ENCODE assay signal across 8 cellular contexts in the genomic region with DNA sequence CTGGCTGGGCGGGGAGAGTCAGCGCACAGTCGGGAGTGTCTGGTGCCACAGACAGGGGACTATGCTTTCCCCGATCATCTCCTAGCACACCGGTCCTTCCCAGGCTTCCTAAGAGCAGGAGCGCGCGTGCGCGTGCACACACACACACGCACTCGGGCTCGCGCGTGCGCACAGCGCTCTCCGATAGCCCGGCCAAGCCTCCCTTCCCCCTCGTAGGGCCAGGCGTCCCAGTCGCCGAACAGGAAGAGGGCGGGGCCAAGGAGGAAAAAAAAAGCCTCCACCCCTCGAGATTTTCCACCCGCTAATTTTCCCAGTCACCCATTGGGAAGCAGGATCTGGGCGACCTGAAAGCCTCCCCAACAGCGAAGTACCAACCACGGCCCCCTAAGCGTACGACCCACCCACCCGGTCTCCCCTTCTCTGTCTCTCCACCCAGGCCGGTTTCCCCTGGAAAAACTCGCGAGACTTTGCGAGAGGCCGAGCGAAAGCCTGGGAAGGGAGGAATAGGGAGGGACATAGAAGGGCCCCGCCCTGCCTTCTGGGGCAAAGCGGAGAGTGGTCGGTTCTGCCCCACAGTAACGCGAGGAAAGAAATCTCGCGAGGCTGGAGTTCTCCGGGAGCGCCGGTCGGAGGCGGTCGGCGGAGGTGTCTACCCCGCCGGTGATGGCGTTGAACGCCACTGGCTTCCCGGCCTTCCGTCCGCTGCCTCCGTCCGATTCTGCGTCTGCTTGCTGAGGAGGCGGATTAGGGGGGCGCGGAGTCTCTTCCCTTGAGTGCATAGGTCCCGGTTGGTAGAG. TPM values are rescaled to one million over a fixed set of nuclear protein-coding genes. Genes with fewer than 3 reads are reported as not detected.
DNase-seq lines count a peak whose midpoint lies in the region; ATAC-seq, FAIRE-seq and TF ChIP-seq lines count a peak whose summit lies in the region.

TSS of gene FGFR1OP2 (plus strand) at position 608 of the 797 bp plus-strand sequence. CDS start 15,689 bp downstream, outside the sequence.
TSS of gene INTS13 (minus strand) at position 119 of the 797 bp plus-strand sequence. CDS start 1,178 bp downstream, outside the sequence.

- peak; percentile 98 for FAIRE-seq in H54 (lab: Jason Lieb, UNC)

- peaks cover 67% of the 10 kb centered on the region for H4K20me1 ChIP-seq in Loucy (ENCODE audit: insufficient read depth, low read length, poor library complexity, severe bottlenecking)

- H3K4me3 Mint-ChIP-seq in natural killer cell treated with Interleukin-12 subunit alpha and Interleukin-12 subunit beta and Interleukin-15 and Interleukin-18, amount 100 ng/mL, for 72 hours = peak within 1 kb of the TSS; percentile 98

- H3K9me3 Mint-ChIP-seq in natural killer cell treated with Interleukin-12 subunit alpha and Interleukin-12 subunit beta and Interleukin-15 and Interleukin-18, amount 100 ng/mL, for 72 hours = no peaks in the 10 kb centered on the region

- peak; percentile 97 for ATAC-seq in natural killer cell treated with Interleukin-12 subunit alpha and Interleukin-12 subunit beta and Interleukin-15 and Interleukin-18, amount 100 ng/mL, for 72 hours
- peak; percentile 96 for ATAC-seq in stimulated activated naive CD8-positive, alpha-beta T cell treated with anti-CD3 and anti-CD28 coated beads, Interleukin-15, Interleukin-2, amounts not matched to agents 100 U/mL and 50 U/mL, for 24 hours

- H3K79me2 ChIP-seq in Loucy (ENCODE audit: insufficient read depth, low read length) = peaks cover 95% of the 10 kb centered on the region

- H3F3A ChIP-seq in Loucy (ENCODE audit: low read depth) = peaks cover 6% of the 10 kb centered on the region; the same call in 1 of the 2 replicates

- no peaks in the 10 kb centered on the region for H3K36me3 ChIP-seq in Loucy (ENCODE audit: insufficient read depth, low read length)

- H3K9me2 ChIP-seq in Loucy (replicated peaks; ENCODE audit: low read depth, low read length) = no peaks in the 10 kb centered on the region

- TF ChIP-seq CTCF in Loucy (conservative IDR thresholded peaks at IDR 0.05; ENCODE audit: low read length) = no peak

- no peaks in the 10 kb centered on the region for H3K27me3 Mint-ChIP-seq in natural killer cell treated with Interleukin-12 subunit alpha and Interleukin-12 subunit beta and Interleukin-15 and Interleukin-18, amount 100 ng/mL, for 72 hours

- TF ChIP-seq POLR2A in H54 (IDR thresholded peaks at IDR 0.05; ENCODE audit: low read depth, low read length) = peak; percentile 98
- TF ChIP-seq POLR2A in Raji (IDR thresholded peaks at IDR 0.05; ENCODE audit: insufficient read depth, low read depth, low read length) = peak; percentile 89

- peaks cover 41 to 80% of the 10 kb centered on the region in 2 donors for H3K4me1 Mint-ChIP-seq in natural killer cell treated with Interleukin-12 subunit alpha and Interleukin-12 subunit beta and Interleukin-15 and Interleukin-18, amount 100 ng/mL, for 72 hours (ENCODE audit: low read depth in 2 of 2)

- H2AFZ ChIP-seq in Loucy (ENCODE audit: low read length) = peak within 1 kb of the TSS; percentile 91

- peaks cover 73% of the 10 kb centered on the region for H3K4me1 ChIP-seq in Loucy (ENCODE audit: insufficient read depth, low read length, poor library complexity, severe bottlenecking)

- DNase-seq in EL = peak; percentile 99
- DNase-seq in H54 (ENCODE audit: insufficient read length, low spot score) = peak; percentile 89
- DNase-seq in activated T-helper 9 cell treated with anti-CD3 and anti-CD28 coated beads, Interleukin-2, amount 50 U/mL, for 16 hours (ENCODE audit: low read depth) = peak; percentile 92
- DNase-seq in fibroblast of peridontal ligament (ENCODE audit: extremely low read depth) = peak; percentile 99
- DNase-seq in natural killer cell treated with Interleukin-12 subunit alpha and Interleukin-12 subunit beta and Interleukin-15 and Interleukin-18, amount 100 ng/mL, for 72 hours (ENCODE audit: low spot score) = peak; percentile 98
- peak; percentile 98 for DNase-seq in stimulated activated naive CD8-positive, alpha-beta T cell treated with anti-CD3 and anti-CD28 coated beads, Interleukin-15, Interleukin-2, amounts not matched to agents 100 U/mL and 50 U/mL, for 24 hours

- H3K4me2 ChIP-seq in Loucy (ENCODE audit: low read depth, low read length, poor library complexity, severe bottlenecking) = peak within 1 kb of the TSS; percentile 87

- H3K9ac ChIP-seq in Loucy (ENCODE audit: low read depth, low read length, poor library complexity, severe bottlenecking) = peak within 1 kb of the TSS; percentile 91

- no peaks in the 10 kb centered on the region for H3K9me3 ChIP-seq in Loucy (ENCODE audit: insufficient read depth, low read depth, low read length)

- H3K4me3 ChIP-seq in Loucy (ENCODE audit: low read length, poor library complexity, severe bottlenecking) = peak within 1 kb of the TSS; percentile 83

- H3K27me3 ChIP-seq in Loucy (ENCODE audit: insufficient read depth, low read length, poor library complexity, severe bottlenecking) = no peaks in the 10 kb centered on the region

- peaks cover 17% of the 10 kb centered on the region for H3K36me3 Mint-ChIP-seq in natural killer cell treated with Interleukin-12 subunit alpha and Interleukin-12 subunit beta and Interleukin-15 and Interleukin-18, amount 100 ng/mL, for 72 hours

- H3K27ac Mint-ChIP-seq in natural killer cell treated with Interleukin-12 subunit alpha and Interleukin-12 subunit beta and Interleukin-15 and Interleukin-18, amount 100 ng/mL, for 72 hours = peak within 1 kb of the TSS; percentile 88 to 95

RNA-seq across cellular contexts. Expression of gene FGFR1OP2, which starts in this region (rescaled TPM):
- 10 to 100 TPM; 55.6 to 68.5 TPM for total RNA-seq in natural killer cell treated with Interleukin-12 subunit alpha and Interleukin-12 subunit beta and Interleukin-15 and Interleukin-18, amount 100 ng/mL, for 72 hours

RNA-seq across cellular contexts. Expression of gene INTS13, which starts in this region (rescaled TPM):
- total RNA-seq in natural killer cell treated with Interleukin-12 subunit alpha and Interleukin-12 subunit beta and Interleukin-15 and Interleukin-18, amount 100 ng/mL, for 72 hours = 10 to 100 TPM; 36.7 to 52.5 TPM

Comparison
In these comparisons a context has a peak if more than half of its experiments do, and no peak if none do; other contexts are left out.
1. Peak in every context shown above with its lines: DNase-seq, ATAC-seq and H3K4me3 ChIP-seq.